In the genomic region with DNA sequence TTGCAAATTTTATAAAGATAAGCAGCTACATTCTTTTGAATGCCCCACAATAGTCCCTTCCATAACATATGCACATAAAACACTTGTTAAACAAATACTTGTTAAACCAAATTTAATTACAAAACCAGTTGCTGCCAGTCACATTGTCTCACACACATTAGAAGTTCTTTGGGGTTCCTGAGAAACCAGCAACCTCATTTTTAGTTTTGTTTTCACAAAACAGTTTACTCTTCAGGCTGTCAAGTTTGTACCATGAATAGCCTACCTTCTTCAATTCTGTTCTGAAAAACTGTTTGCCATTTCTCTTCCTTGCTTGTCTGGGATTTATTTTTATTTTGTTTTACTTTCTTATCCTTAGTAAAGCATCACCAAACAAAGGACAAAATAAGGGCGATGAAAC, we compare ENCODE assay signal across 30 cellular contexts.
"Had no signal": no experiment of that assay in that cellular context is flagged by ENCODE, and none has a peak within 500 bp of the region (broad histone marks: within the 10 kb centered on the region; RNA-seq: fewer than 3 reads in every experiment).

No MANE protein-coding gene starts in this region.

- H3K4me3 Mint-ChIP-seq: naive thymus-derived CD8-positive, alpha-beta T cell; nephron; neural crest cell; stimulated activated effector memory CD8-positive, alpha-beta T cell treated with anti-CD3 and anti-CD28 coated beads, Interleukin-12 subunit alpha, Interleukin-12 subunit beta, amount 100 ng/mL, for 72 hours; stimulated activated naive CD8-positive, alpha-beta T cell treated with anti-CD3 and anti-CD28 coated beads, Interleukin-15, Interleukin-2, amounts not matched to agents 100 ng/mL and 50 ng/mL, for 24 hours had no signal

- H3K27ac Mint-ChIP-seq: naive thymus-derived CD8-positive, alpha-beta T cell; nephron; stimulated activated effector memory CD8-positive, alpha-beta T cell treated with anti-CD3 and anti-CD28 coated beads, Interleukin-12 subunit alpha, Interleukin-12 subunit beta, amount 100 ng/mL, for 72 hours; stimulated activated naive CD8-positive, alpha-beta T cell treated with anti-CD3 and anti-CD28 coated beads, Interleukin-15, Interleukin-2, amounts not matched to agents 100 ng/mL and 50 ng/mL, for 24 hours had no signal

- H3K4me1 ChIP-seq: lower lobe of right lung, pancreas, prostate gland, spleen, suprapubic skin, upper lobe of right lung had no signal

- H3K27me3 ChIP-seq: hepatocyte, pancreas, spleen, suprapubic skin, tibial artery, upper lobe of right lung had no signal

- H3K4me3 ChIP-seq: hepatocyte, lower lobe of right lung, pancreas, prostate gland, skin epidermis, spleen, suprapubic skin, thoracic aorta, tibial artery, upper lobe of right lung had no signal

- H3K79me2 ChIP-seq: hepatocyte had no signal

- H3K27ac ChIP-seq: hepatocyte, lower lobe of right lung, pancreas, prostate gland, skin epidermis, spleen, suprapubic skin, thoracic aorta, tibial artery, upper lobe of right lung had no signal

- H3K36me3 ChIP-seq: lower lobe of right lung, pancreas, prostate gland, spleen, suprapubic skin, thoracic aorta, tibial artery, upper lobe of right lung had no signal

- FAIRE-seq: keratinocyte, pancreas, urothelium cell line had no signal

- H3K9me3 Mint-ChIP-seq: nephron; neural crest cell; stimulated activated naive CD8-positive, alpha-beta T cell treated with anti-CD3 and anti-CD28 coated beads, Interleukin-15, Interleukin-2, amounts not matched to agents 100 ng/mL and 50 ng/mL, for 24 hours had no signal

- H3K27me3 Mint-ChIP-seq: stimulated activated naive CD8-positive, alpha-beta T cell treated with anti-CD3 and anti-CD28 coated beads, Interleukin-15, Interleukin-2, amounts not matched to agents 100 ng/mL and 50 ng/mL, for 24 hours had no signal

- ATAC-seq: left cardiac atrium; left lobe of liver; lower lobe of right lung; naive thymus-derived CD8-positive, alpha-beta T cell; pancreas; right cardiac atrium; sciatic nerve; stimulated activated effector memory CD8-positive, alpha-beta T cell treated with anti-CD3 and anti-CD28 coated beads, Interleukin-12 subunit alpha, Interleukin-12 subunit beta, amount 100 ng/mL, for 72 hours; upper lobe of right lung had no signal

- H3K36me3 Mint-ChIP-seq: naive thymus-derived CD8-positive, alpha-beta T cell; stimulated activated effector memory CD8-positive, alpha-beta T cell treated with anti-CD3 and anti-CD28 coated beads, Interleukin-12 subunit alpha, Interleukin-12 subunit beta, amount 100 ng/mL, for 72 hours had no signal

- H2AFZ ChIP-seq: hepatocyte had no signal

- H3K9me3 ChIP-seq: lower lobe of right lung, pancreas, prostate gland, spleen, suprapubic skin, thoracic aorta, tibial artery, upper lobe of right lung had no signal

- DNase-seq: kidney glomerular epithelial cell; left cardiac atrium; lower lobe of right lung; mammary epithelial cell; mesenchymal stem cell; naive thymus-derived CD8-positive, alpha-beta T cell; nucleus accumbens; pancreas; posterior cingulate gyrus; retina; right cardiac atrium; spleen; stimulated activated CD4-positive, alpha-beta T cell treated with anti-CD3 and anti-CD28 coated beads, Interleukin-4, amount 100 ng/mL, for 24 hours; stimulated activated naive CD4-positive, alpha-beta T cell; tibial artery; trophoblast cell; upper lobe of right lung had no signal

- H3K4me1 Mint-ChIP-seq: naive thymus-derived CD8-positive, alpha-beta T cell; nephron; neural crest cell; stimulated activated effector memory CD8-positive, alpha-beta T cell treated with anti-CD3 and anti-CD28 coated beads, Interleukin-12 subunit alpha, Interleukin-12 subunit beta, amount 100 ng/mL, for 72 hours had no signal

- H3K4me2 ChIP-seq: hepatocyte had no signal
